In genomic region chr9:26863074-26863473, GRCh38 we compare ENCODE assay signal across 11 cellular contexts. TPM values are rescaled to one million over a fixed set of nuclear protein-coding genes. Genes with fewer than 3 reads are reported as not detected.
DNase-seq lines count a peak whose midpoint lies in the region; ATAC-seq, FAIRE-seq and TF ChIP-seq lines count a peak whose summit lies in the region.
"Had no signal": no experiment of that assay in that cellular context is flagged by ENCODE, and none has a peak within 500 bp of the region (broad histone marks: within the 10 kb centered on the region; RNA-seq: fewer than 3 reads in every experiment).

No MANE protein-coding gene starts in this region.

- RAD21 ChIA-PET in HCT116 (lab: Charles Lee; ENCODE audit: low non-redundant PET in 1 of 2, low total read pairs in 2 of 2, uncharacterized antibody in 2 of 2, unreplicated experiment in 2 of 2) = no interaction called here

- H3K4me1 ChIP-seq in HCT116 (ENCODE audit: control insufficient read depth in 1 of 2, insufficient read depth in 2 of 2, low read length in 2 of 2) (no peaks in the 10 kb centered on the region), kidney (ENCODE audit: control insufficient read depth in 1 of 2, insufficient read depth in 1 of 2, low read depth in 1 of 2, low read length in 2 of 2) (no peaks in the 10 kb centered on the region), suprapubic skin (no peaks in the 10 kb centered on the region), upper lobe of left lung (no peaks in the 10 kb centered on the region)
- H3K4me1 ChIP-seq: ascending aorta had no signal

- ATAC-seq in HCT116 = no peak
- ATAC-seq in upper lobe of left lung (ENCODE audit: low FRiP score in 2 of 2) = no peak
- ATAC-seq: T-helper 17 cell had no signal

- H3K9me2 ChIP-seq in HCT116 (ENCODE audit: insufficient read depth) = no peaks in the 10 kb centered on the region

- TF ChIP-seq EP300 in suprapubic skin (IDR thresholded peaks at IDR 0.05) (no peak), upper lobe of left lung (IDR thresholded peaks at IDR 0.05) (no peak)

- CTCF ChIA-PET in HCT116 (lab: Charles Lee) = no interaction called here

- peaks cover 3 to 8% of the 10 kb centered on the region in 2 experiments; a peak in 3 of 4 replicates for H3K36me3 ChIP-seq in HCT116 (ENCODE audit: control insufficient read depth in 1 of 2, insufficient read depth in 2 of 2, low read length in 2 of 2)
- no peaks in the 10 kb centered on the region for H3K36me3 ChIP-seq in kidney (ENCODE audit: control insufficient read depth in 1 of 2, insufficient read depth in 2 of 2, low read length in 2 of 2)
- H3K36me3 ChIP-seq in suprapubic skin = peaks cover 31% of the 10 kb centered on the region
- peaks cover 0 to 36% (median 0%) of the 10 kb centered on the region in 4 donors for H3K36me3 ChIP-seq in upper lobe of left lung

- intact Hi-C loops in HCT116 (cut with micrococcal nuclease) (no loop called here), kidney (cut with DNase I) (no loop called here)

- H3K4me3 ChIP-seq in HCT116 (replicated peaks in 1 of 2; ENCODE audit: low read depth in 1 of 2, low read length in 2 of 2) = no peak overlapping the region
- no peak overlapping the region for H3K4me3 ChIP-seq in kidney (ENCODE audit: low read length in 2 of 2)
- no peak overlapping the region for H3K4me3 ChIP-seq in suprapubic skin
- H3K4me3 ChIP-seq in upper lobe of left lung = no peak overlapping the region
- H3K4me3 ChIP-seq: ascending aorta had no signal

- peak; percentile 5 for DNase-seq in AG08395 (ENCODE audit: low spot score)
- DNase-seq in HCT116 (ENCODE audit: low read depth, low spot score) = no peak
- DNase-seq in kidney = no peak
- DNase-seq in suprapubic skin (ENCODE audit: low spot score in 2 of 2) = no peak
- no peak for DNase-seq in upper lobe of left lung
- no peak for DNase-seq in stimulated activated naive CD4-positive, alpha-beta T cell (lab: John Stamatoyannopoulos, UW)
- no peak for DNase-seq in stimulated activated CD4-positive, alpha-beta T cell treated with anti-CD3 and anti-CD28 coated beads, Interleukin-1b, Interleukin-23, amount 100 ng/mL, for 48 hours
- DNase-seq: MM.1S, T-helper 17 cell had no signal

- peak; percentile 92 for FAIRE-seq in kidney (lab: Jason Lieb, UNC)

- BruUV-seq in HCT116 (replicated peaks; lab: Mats Ljungman, UMichigan) = no TSS peak

- POLR2A ChIA-PET in HCT116 (lab: Charles Lee) = no interaction called here

- H3K27me3 ChIP-seq in HCT116 (ENCODE audit: insufficient read depth, low read length) (no peaks in the 10 kb centered on the region), suprapubic skin (no peaks in the 10 kb centered on the region), upper lobe of left lung (no peaks in the 10 kb centered on the region)
- H3K27me3 ChIP-seq: ascending aorta had no signal

- no peaks in the 10 kb centered on the region for H3K9me3 ChIP-seq in HCT116 (ENCODE audit: control insufficient read depth in 1 of 2, insufficient read depth in 1 of 2, low read depth in 1 of 2, low read length in 2 of 2)
- no peaks in the 10 kb centered on the region for H3K9me3 ChIP-seq in kidney (ENCODE audit: control insufficient read depth in 1 of 2, low read length in 2 of 2)
- H3K9me3 ChIP-seq in suprapubic skin = no peaks in the 10 kb centered on the region
- H3K9me3 ChIP-seq in upper lobe of left lung = no peaks in the 10 kb centered on the region
- H3K9me3 ChIP-seq: ascending aorta had no signal

- no peaks in the 10 kb centered on the region for H3K79me2 ChIP-seq in HCT116 (ENCODE audit: insufficient read depth, low read length)

- H3K27ac ChIP-seq in HCT116 (ENCODE audit: low read depth, low read length) (no peak overlapping the region), VCaP (no peak overlapping the region), kidney (ENCODE audit: low read depth in 2 of 2, low read length in 2 of 2) (no peak overlapping the region), suprapubic skin (no peak overlapping the region), upper lobe of left lung (no peak overlapping the region)
- H3K27ac ChIP-seq: ascending aorta had no signal

- H4K20me1 ChIP-seq in HCT116 (ENCODE audit: insufficient read depth) = no peaks in the 10 kb centered on the region

- peak; percentile 26 to 45 (median 44); a peak in 5 of 6 replicates for TF ChIP-seq CTCF in HCT116 (IDR thresholded peaks at IDR 0.05 in 2 of 3, conservative IDR thresholded peaks at IDR 0.05 in 1 of 3; ENCODE audit: borderline replicate concordance in 1 of 3, insufficient read depth in 1 of 3, low read depth in 2 of 3, low read length in 2 of 3)
- peak; percentile 79 for TF ChIP-seq CTCF in VCaP (conservative IDR thresholded peaks at IDR 0.05)
- TF ChIP-seq CTCF in kidney (IDR thresholded peaks at IDR 0.05; ENCODE audit: borderline replicate concordance, extremely low read depth, insufficient read depth) = no peak
- peak in 1 of 2 donors; percentile 16 for TF ChIP-seq CTCF in suprapubic skin (IDR thresholded peaks at IDR 0.05)
- no peak for TF ChIP-seq CTCF in upper lobe of left lung (IDR thresholded peaks at IDR 0.05)

- H3K9ac ChIP-seq in HCT116 (ENCODE audit: low read length) = no peak overlapping the region
- H3K9ac ChIP-seq in kidney (ENCODE audit: low read length in 2 of 2) = no peak overlapping the region

- no peak overlapping the region for H2AFZ ChIP-seq in HCT116 (ENCODE audit: low read depth, low read length, poor library complexity, severe bottlenecking)

- peak; percentile 38; the same call in 1 of the 2 replicates for TF ChIP-seq RAD21 in HCT116 (IDR thresholded peaks at IDR 0.05; ENCODE audit: low read depth)

- TF ChIP-seq POLR2A in HCT116 (IDR thresholded peaks at IDR 0.05; ENCODE audit: borderline replicate concordance, extremely low read depth, insufficient read depth, insufficient read length) (no peak), suprapubic skin (IDR thresholded peaks at IDR 0.05) (no peak), upper lobe of left lung (IDR thresholded peaks at IDR 0.05) (no peak)

- no peak overlapping the region for H3K4me2 ChIP-seq in HCT116 (ENCODE audit: low read length)

- 25% methylated on average over 1 of the region's 1 CpG for WGBS in suprapubic skin
- 17 to 65% methylated on average over 1 of the region's 1 CpG for WGBS in upper lobe of left lung, 2 donors

TF ChIP-seq in HCT116, 20 proteins besides CTCF, POLR2A, EP300 and RAD21:
- TF ChIP-seq JUND (IDR thresholded peaks at IDR 0.05) = no peak
- no peak for TF ChIP-seq MAX (IDR thresholded peaks at IDR 0.05)
- no peak for TF ChIP-seq SIN3A (IDR thresholded peaks at IDR 0.05; ENCODE audit: low read depth)
- no peak for TF ChIP-seq FOSL1 (IDR thresholded peaks at IDR 0.05; ENCODE audit: low read depth)
- TF ChIP-seq SRF (IDR thresholded peaks at IDR 0.05; ENCODE audit: low read depth) = no peak
- TF ChIP-seq EZH2 (IDR thresholded peaks at IDR 0.05) = no peak
- TF ChIP-seq CEBPB (IDR thresholded peaks at IDR 0.05; ENCODE audit: low read depth) = no peak
- TF ChIP-seq EGR1 (IDR thresholded peaks at IDR 0.05; ENCODE audit: low read depth) = no peak
- no peak for TF ChIP-seq ELF1 (IDR thresholded peaks at IDR 0.05; ENCODE audit: borderline replicate concordance, low read depth)
- TF ChIP-seq EZH2phosphoT487 (IDR thresholded peaks at IDR 0.05; ENCODE audit: borderline replicate concordance) = no peak
- no peak for TF ChIP-seq ATF3 (IDR thresholded peaks at IDR 0.05)
- no peak for TF ChIP-seq POLR2AphosphoS5 (IDR thresholded peaks at IDR 0.05; ENCODE audit: low read depth, low read length)
- TF ChIP-seq ZFX (IDR thresholded peaks at IDR 0.05) = no peak
- TF ChIP-seq ZBTB33 (IDR thresholded peaks at IDR 0.05; ENCODE audit: extremely low read depth, insufficient replicate concordance, low read length) = no peak
- no peak for TF ChIP-seq ZNF274 (IDR thresholded peaks at IDR 0.05; ENCODE audit: low read depth, low read length)
TF ChIP-seq in HCT116: peak in this region for 0.

RNA-seq across cellular contexts. Expression of gene CAAP1, which starts 29.5 kb away (rescaled TPM):
- 19.1 TPM for total RNA-seq in HCT116 (2021; ENCODE audit: unreplicated experiment)
- 21.1 and 24.7 TPM in 2 replicates for polyA plus RNA-seq in HCT116 (2012)
- 23.6 TPM for total RNA-seq in kidney
- polyA plus RNA-seq in kidney (ENCODE audit: insufficient read depth, low read depth, low replicate concordance) = 15.2 TPM
- 10 to 100 TPM; 17.8 to 22.2 (median 20.9) TPM for total RNA-seq in suprapubic skin
- 10 to 100 TPM in 4 of 6 donors, 1 to 10 TPM in 2; 9.4 to 16.8 (median 14.2) TPM for total RNA-seq in upper lobe of left lung

Comparison
In these comparisons a context has a peak if more than half of its experiments do, and no peak if none do; other contexts are left out.
1. CTCF ChIP-seq: peak in HCT116 (3 of 3) and VCaP (single experiment); none in kidney (single experiment) and upper lobe of left lung (0 of 6).